In genomic region chr6:27040244-27041042, GRCh38 we compare ENCODE assay signal across 25 cellular contexts.
DNase-seq lines count a peak whose midpoint lies in the region; ATAC-seq, FAIRE-seq and TF ChIP-seq lines count a peak whose summit lies in the region.
"Had no signal": no experiment of that assay in that cellular context is flagged by ENCODE, and none has a peak within 500 bp of the region (broad histone marks: within the 10 kb centered on the region; RNA-seq: fewer than 3 reads in every experiment).

No MANE protein-coding gene starts in this region.

- H3K27me3 ChIP-seq in K562 (ENCODE audit: control insufficient read depth in 2 of 2, insufficient read depth in 2 of 2, low read length in 2 of 2) (no peaks in the 10 kb centered on the region), right atrium auricular region (no peaks in the 10 kb centered on the region)

- H4K20me1 ChIP-seq in K562 (replicated peaks; ENCODE audit: control insufficient read depth, insufficient read depth, low read length), result no peaks in the 10 kb centered on the region

- no peak overlapping the region for H3K9ac ChIP-seq in K562 (ENCODE audit: insufficient read depth in 1 of 2, low read depth in 2 of 2, low read length in 2 of 2)
- H3K9ac ChIP-seq: GM23248 had no signal

- no peak for TF ChIP-seq EP300 in K562 (IDR thresholded peaks at IDR 0.05; ENCODE audit: low read length)

- H3K9me1 ChIP-seq in K562 (ENCODE audit: control insufficient read depth, insufficient read depth, low read length), result no peaks in the 10 kb centered on the region

- POLR2A ChIA-PET in K562 (lab: Yijun Ruan, JAX), result interaction anchor here (1.2 kb wide), 1 partner anchor 15 kb away, joined by 5 read pairs; no protein-coding TSS in a partner anchor

- H3K4me2 ChIP-seq in K562 (ENCODE audit: insufficient read depth, low read length), result no peak overlapping the region
- H3K4me2 ChIP-seq: A549 had no signal

- no peaks in the 10 kb centered on the region for H3K79me2 ChIP-seq in K562 (ENCODE audit: control insufficient read depth, insufficient read depth, low read length)

- H3K9me3 ChIP-seq in K562 (replicated peaks; ENCODE audit: control insufficient read depth, insufficient read depth, low read depth, low read length) (no peaks in the 10 kb centered on the region), right atrium auricular region (no peaks in the 10 kb centered on the region)
- H3K9me3 ChIP-seq: A549 had no signal

- TF ChIP-seq CTCF in K562 (IDR thresholded peaks at IDR 0.05 in 2 of 3, conservative IDR thresholded peaks at IDR 0.05 in 1 of 3; ENCODE audit: insufficient read depth in 2 of 3, low read depth in 1 of 3, low read length in 3 of 3) (0 out of 6 replicates have a peak, but pooled peaks of 1 of the 3 experiments have one; percentile 10), right atrium auricular region (IDR thresholded peaks at IDR 0.05) (no peak)

- no peak for TF ChIP-seq POLR2A in K562 (conservative IDR thresholded peaks at IDR 0.05)

- H3K27ac ChIP-seq in K562 (ENCODE audit: extremely low read depth, low read depth, low read length) (no peak overlapping the region), right atrium auricular region (no peak overlapping the region)
- H3K27ac ChIP-seq: A549, dorsolateral prefrontal cortex, GM23248 had no signal

- 20% methylated on average over 7 of the region's 7 CpGs for WGBS in K562 (ENCODE audit: insufficient coverage, low coverage, missing lambda C conversion rate)

- H3K4me3 ChIP-seq in K562 (no peak overlapping the region), right atrium auricular region (no peak overlapping the region)
- H3K4me3 ChIP-seq: A549, dorsolateral prefrontal cortex, GM23248 had no signal

- CTCF ChIA-PET in K562 (lab: Yijun Ruan, JAX; ENCODE audit: low intra/inter-chr PET ratio), result interaction anchor here (0.6 kb wide), 1 partner anchor 30 kb away, joined by 3 read pairs; no protein-coding TSS in a partner anchor

- TF ChIP-seq RAD21 in K562 (CRISPR knock-in tag; conservative IDR thresholded peaks at IDR 0.05 in 1 of 2, IDR thresholded peaks at IDR 0.05 in 1 of 2), result no peak; a peak in 1 of 4 replicates

- intact Hi-C loops in K562 (cut with micrococcal nuclease), result no loop called here

- in situ Hi-C loops in K562 (cut with MboI), result no loop called here

- peak overlapping the region; percentile 60 for H2AFZ ChIP-seq in K562 (ENCODE audit: low read depth, low read length)
- H2AFZ ChIP-seq: GM23248 had no signal

- peak; percentile 3 for DNase-seq in EL
- peak; percentile 46 for DNase-seq in M059J (ENCODE audit: low read depth)
- DNase-seq in K562 (ENCODE audit: extremely low read depth in 1 of 4, low spot score in 3 of 4), result no peak
- peak; percentile 19 for DNase-seq in kidney tubule cell (ENCODE audit: low spot score)
- DNase-seq in COR-L47 (lab: John Stamatoyannopoulos, UW), result no peak
- DNase-seq in right atrium auricular region (ENCODE audit: low spot score), result no peak
- DNase-seq in SHP77 (lab: John Stamatoyannopoulos, UW), result no peak
- DNase-seq: activated CD4-positive, alpha-beta memory T cell treated with anti-CD3 and anti-CD28 coated beads, Interleukin-2, amount 10 ng/mL, durations not matched to agents 7 days and 5 days; activated CD4-positive, CD25-positive, alpha-beta regulatory T cell; activated effector memory CD4-positive, alpha-beta T cell treated with anti-CD3 and anti-CD28 coated beads, Interleukin-2, amount 50 U/mL, for 16 hours; activated naive CD8-positive, alpha-beta T cell treated with anti-CD3 and anti-CD28 coated beads, Interleukin-2, amount 10 ng/mL, durations not matched to agents 7 days and 5 days; DND-41; dorsolateral prefrontal cortex; GM23248; left colon; naive thymus-derived CD4-positive, alpha-beta T cell; NCI-H1105; NCI-H2081; NCI-H774; OCI-M1; stimulated activated CD4-positive, alpha-beta T cell treated with anti-CD3 and anti-CD28 coated beads, Interleukin-4, amount 100 ng/mL, for 1 hour; SW 1271 had no signal

- peak; percentile 35 for FAIRE-seq in K562 (lab: Jason Lieb, UNC)
- FAIRE-seq: A549 had no signal

- ATAC-seq in K562 (peak; percentile 81), HG03457 (IDR thresholded peaks at IDR 0.05; ENCODE audit: unreplicated experiment) (no peak)
- ATAC-seq: A549; left colon; naive thymus-derived CD4-positive, alpha-beta T cell; stimulated activated memory B cell treated with anti-CD40 and anti-IgM and Interleukin-4, amounts not matched to agents 10 μg/mL and 1 μg/mL and 100 μg/mL, for 72 hours had no signal

- BruUV-seq in K562 (replicated peaks; lab: Mats Ljungman, UMichigan), result no TSS peak

- H3K4me1 ChIP-seq in K562 (replicated peaks in 1 of 2; ENCODE audit: control insufficient read depth in 2 of 2, insufficient read depth in 2 of 2, low read length in 2 of 2) (no peaks in the 10 kb centered on the region; a peak in 2 of 5 replicates), right atrium auricular region (no peaks in the 10 kb centered on the region)
- H3K4me1 ChIP-seq: A549 had no signal

- H3K36me3 ChIP-seq in K562 (ENCODE audit: control insufficient read depth, insufficient read depth, low read length), result no peaks in the 10 kb centered on the region
- no peaks in the 10 kb centered on the region for H3K36me3 ChIP-seq in right atrium auricular region

TF ChIP-seq in K562, 482 proteins besides CTCF, POLR2A, EP300 and RAD21:
- no peak for TF ChIP-seq MLLT1 (IDR thresholded peaks at IDR 0.05)
- peak; percentile 58; the same call in 1 of the 2 replicates for TF ChIP-seq SPI1 (IDR thresholded peaks at IDR 0.05; ENCODE audit: borderline replicate concordance, low read depth, low read length)

Comparison
In these comparisons a context has a peak if more than half of its experiments do, and no peak if none do; other contexts are left out.
1. DNase-seq: peak in EL (single experiment), M059J (single experiment) and kidney tubule cell (single experiment); none in K562 (0 of 4), COR-L47 (single experiment), right atrium auricular region (single experiment) and SHP77 (0 of 2).